Comparison of ENCODE assay signal across 8 cellular contexts in genomic region chr15:80512729-80513670, GRCh38.
A peak's percentile ranks its signal among the peaks of the same experiment; 100 is the strongest.
DNase-seq lines count a peak whose midpoint lies in the region; ATAC-seq and TF ChIP-seq lines count a peak whose summit lies in the region.

No MANE protein-coding gene starts in this region.

- H3K4me2 ChIP-seq in Karpas-422 (ENCODE audit: low read depth, low read length, poor library complexity, severe bottlenecking): no peak overlapping the region
- H3K4me2 ChIP-seq in mammary epithelial cell (ENCODE audit: insufficient read depth, low read depth, low read length): no peak overlapping the region

- in situ Hi-C loops in mammary epithelial cell (cut with MboI; ENCODE audit: low sequenced_read_pairs in 2 of 2): no loop called here

- no peaks in the 10 kb centered on the region for H3K9me2 ChIP-seq in Karpas-422 (replicated peaks; ENCODE audit: insufficient read depth, low read length)

- no peak overlapping the region for H3K4me3 Mint-ChIP-seq in Calu3 (ENCODE audit: low read depth, unreplicated experiment)
- H3K4me3 Mint-ChIP-seq in CD4-positive, alpha-beta T cell: no peak overlapping the region

- no peak overlapping the region for H3K27ac Mint-ChIP-seq in Calu3 (ENCODE audit: unreplicated experiment)
- no peak overlapping the region for H3K27ac Mint-ChIP-seq in CD4-positive, alpha-beta T cell

- CTCF ChIA-PET in Calu3 (lab: Charles Lee) (interaction anchor here (0.7 to 1.2 kb wide), 7 partner anchors 15 to 753 kb away, joined by 3 to 6 read pairs (median 4); partner anchors contain the start of gene CEMIP), mammary epithelial cell (lab: Charles Lee; ENCODE audit: low non-redundant PET) (interaction anchor here (0.6 to 1.5 kb wide), 2 partner anchors 57 to 204 kb away, joined by 7 to 12 read pairs; no protein-coding TSS in a partner anchor)
- CTCF ChIA-PET in CD4-positive, alpha-beta T cell (lab: Charles Lee): no interaction called here

- H3K79me2 ChIP-seq in Karpas-422 (ENCODE audit: low read length) (no peaks in the 10 kb centered on the region), mammary epithelial cell (ENCODE audit: insufficient read depth, low read length) (no peaks in the 10 kb centered on the region)

- no peaks in the 10 kb centered on the region for H3K9me3 ChIP-seq in Karpas-422 (ENCODE audit: low read length)
- no peaks in the 10 kb centered on the region for H3K9me3 ChIP-seq in mammary epithelial cell (replicated peaks; ENCODE audit: insufficient read depth, low read length)
- H3K9me3 ChIP-seq in CD4-positive, alpha-beta T cell (ENCODE audit: control insufficient read depth, low read length): no peaks in the 10 kb centered on the region

- TF ChIP-seq CTCF in Calu3 (IDR thresholded peaks at IDR 0.05; ENCODE audit: unreplicated experiment): no peak
- peak; percentile 17 to 48 for TF ChIP-seq CTCF in mammary epithelial cell (conservative IDR thresholded peaks at IDR 0.05 in 1 of 2, IDR thresholded peaks at IDR 0.05 in 1 of 2; ENCODE audit: extremely low read depth in 1 of 2, insufficient read depth in 1 of 2, low read depth in 1 of 2, low read length in 2 of 2)
- TF ChIP-seq CTCF in CD4-positive, alpha-beta T cell (IDR thresholded peaks at IDR 0.05): no peak

- H3K9me3 Mint-ChIP-seq in Calu3 (ENCODE audit: low read depth, unreplicated experiment): no peaks in the 10 kb centered on the region
- H3K9me3 Mint-ChIP-seq in CD4-positive, alpha-beta T cell: peaks cover 5% of the 10 kb centered on the region

- H4K20me1 ChIP-seq in Karpas-422 (ENCODE audit: insufficient read depth, low read depth, low read length) (no peaks in the 10 kb centered on the region), mammary epithelial cell (ENCODE audit: insufficient read depth, low read length) (no peaks in the 10 kb centered on the region)

- peak; percentile 41 for DNase-seq in Calu3
- DNase-seq in Karpas-422: peak; percentile 46
- DNase-seq in mammary epithelial cell: peak; percentile 12
- DNase-seq in medulla oblongata (ENCODE audit: extremely low spot score): peak; percentile 51
- DNase-seq in NOMO-1 treated with dmso at 0.1 percent for 144 hours (lab: John Stamatoyannopoulos, UW; ENCODE audit: unreplicated experiment): no peak
- no peak for DNase-seq in T1000 (lab: John Stamatoyannopoulos, UW)
- DNase-seq in CD4-positive, alpha-beta T cell: no peak
- no peak for DNase-seq in DMS114 treated with DMSO at 0.1 percent for 48 hours (lab: John Stamatoyannopoulos, UW; ENCODE audit: unreplicated experiment)

- WGBS in mammary epithelial cell (ENCODE audit: low coverage, missing lambda C conversion rate): 97% methylated on average over 4 of the region's 4 CpGs

- dilution Hi-C loops in mammary epithelial cell (cut with HindIII; ENCODE audit: low sequenced_read_pairs): no loop called here

- no peak for ATAC-seq in CD4-positive, alpha-beta T cell (ENCODE audit: poor library complexity)

- no peak overlapping the region for H2AFZ ChIP-seq in Karpas-422 (ENCODE audit: low read length)
- no peak overlapping the region for H2AFZ ChIP-seq in mammary epithelial cell (ENCODE audit: low read depth, low read length)

- BruUV-seq in Calu3 (replicated peaks; lab: Mats Ljungman, UMichigan) (no TSS peak), mammary epithelial cell (replicated peaks; lab: Mats Ljungman, UMichigan) (no TSS peak)

- H3K36me3 ChIP-seq in Karpas-422 (ENCODE audit: insufficient read depth, low read length): no peaks in the 10 kb centered on the region
- H3K36me3 ChIP-seq in mammary epithelial cell (ENCODE audit: insufficient read depth, low read length): no peaks in the 10 kb centered on the region

- H3K27me3 Mint-ChIP-seq in Calu3 (ENCODE audit: unreplicated experiment): no peaks in the 10 kb centered on the region
- H3K27me3 Mint-ChIP-seq in CD4-positive, alpha-beta T cell: peaks cover 9% of the 10 kb centered on the region

- POLR2A ChIA-PET in CD4-positive, alpha-beta T cell (lab: Charles Lee): no interaction called here

- no peaks in the 10 kb centered on the region for H3K4me1 ChIP-seq in Karpas-422 (ENCODE audit: low read length)
- peaks cover 3% of the 10 kb centered on the region for H3K4me1 ChIP-seq in mammary epithelial cell (ENCODE audit: insufficient read depth, low read length)

- no peaks in the 10 kb centered on the region for H3K4me1 Mint-ChIP-seq in Calu3 (ENCODE audit: low read depth, unreplicated experiment)
- H3K4me1 Mint-ChIP-seq in CD4-positive, alpha-beta T cell (ENCODE audit: low read depth): no peaks in the 10 kb centered on the region

- no peaks in the 10 kb centered on the region for H3K36me3 Mint-ChIP-seq in Calu3 (ENCODE audit: insufficient read depth, unreplicated experiment)
- no peaks in the 10 kb centered on the region for H3K36me3 Mint-ChIP-seq in CD4-positive, alpha-beta T cell (ENCODE audit: low read depth)

- H3K27me3 ChIP-seq in Karpas-422 (ENCODE audit: low read length) (no peaks in the 10 kb centered on the region), mammary epithelial cell (ENCODE audit: insufficient read depth, low read length) (no peaks in the 10 kb centered on the region)
- H3K27me3 ChIP-seq in CD4-positive, alpha-beta T cell (ENCODE audit: control insufficient read depth, insufficient read depth, low read length): no peaks in the 10 kb centered on the region

- H3K27ac ChIP-seq in Karpas-422 (ENCODE audit: low read length) (no peak overlapping the region), mammary epithelial cell (ENCODE audit: insufficient read depth, low read depth, low read length) (no peak overlapping the region)
- no peak overlapping the region for H3K27ac ChIP-seq in CD4-positive, alpha-beta T cell (ENCODE audit: low read depth, low read length)

- H3K4me3 ChIP-seq in Karpas-422 (ENCODE audit: low read length) (no peak overlapping the region), mammary epithelial cell (replicated peaks in 1 of 3; ENCODE audit: insufficient read depth in 1 of 3, low read depth in 2 of 3, low read length in 3 of 3) (no peak overlapping the region)

- intact Hi-C loops in Calu3 (cut with micrococcal nuclease; ENCODE audit: unreplicated experiment) (loop anchor here (1.0 kb wide), 2 partner anchors 57 to 94 kb away; no protein-coding TSS in a partner anchor), mammary epithelial cell (cut with micrococcal nuclease) (loop anchor here (1.0 to 10.0 kb wide), 3 partner anchors 58 to 268 kb away; no protein-coding TSS in a partner anchor)
- intact Hi-C loops in CD4-positive, alpha-beta T cell (cut with DNase I, micrococcal nuclease): no loop called here

- H3K9ac ChIP-seq in Karpas-422 (ENCODE audit: low read length): no peak overlapping the region
- H3K9ac ChIP-seq in mammary epithelial cell (ENCODE audit: insufficient read depth, low read length): no peak overlapping the region

Comparison
In these comparisons a context has a peak if more than half of its experiments do, and no peak if none do; other contexts are left out.
1. DNase-seq: peak in Calu3 (single experiment), Karpas-422 (single experiment), mammary epithelial cell (single experiment) and medulla oblongata (single experiment); none in NOMO-1 treated with dmso at 0.1 percent for 144 hours (single experiment), T1000 (single experiment), CD4-positive, alpha-beta T cell (0 of 10) and DMS114 treated with DMSO at 0.1 percent for 48 hours (single experiment).
2. CTCF ChIP-seq: peak in mammary epithelial cell (2 of 2); none in Calu3 (single experiment) and CD4-positive, alpha-beta T cell (single experiment).
3. intact Hi-C loops: an anchor here in Calu3 (1.0 kb wide) and mammary epithelial cell (1.0 to 10.0 kb wide); none called in CD4-positive, alpha-beta T cell.